ENCODE assay signal across 1 cellular context in the genomic region with DNA sequence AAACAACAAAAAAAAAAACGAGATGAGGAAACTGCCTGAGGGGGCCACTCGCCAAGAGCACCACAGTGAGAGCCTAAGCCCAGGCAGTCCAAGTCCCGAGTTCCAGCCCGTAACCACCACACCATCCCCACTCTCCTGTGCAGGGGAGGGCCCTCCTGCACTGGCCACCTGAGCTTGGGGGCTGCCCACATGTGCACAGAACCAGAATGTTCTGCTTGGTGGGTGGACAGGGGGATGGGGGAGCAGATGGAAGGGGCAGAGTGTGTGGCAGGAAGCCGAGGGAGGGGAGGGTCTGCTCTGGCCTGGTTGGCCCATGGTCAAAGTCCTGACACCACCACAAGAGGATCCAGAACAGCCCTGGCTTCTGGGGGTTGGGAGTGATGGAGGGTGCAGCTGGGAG.
TF ChIP-seq lines count a peak whose summit lies in the region.

No MANE protein-coding gene starts in this region.

TF ChIP-seq in K562, 482 proteins besides CTCF, POLR2A, EP300 and RAD21:
- TF ChIP-seq FOS (IDR thresholded peaks at IDR 0.05; ENCODE audit: extremely low read depth, insufficient read length), result no peak
- no peak for TF ChIP-seq MNT (conservative IDR thresholded peaks at IDR 0.05)
- TF ChIP-seq E2F1 (CRISPR knock-in tag; IDR thresholded peaks at IDR 0.05), result no peak
- TF ChIP-seq PHTF2 (CRISPR knock-in tag; IDR thresholded peaks at IDR 0.05), result no peak
- no peak for TF ChIP-seq FOXA1 (IDR thresholded peaks at IDR 0.05; ENCODE audit: borderline replicate concordance)
- TF ChIP-seq PHB2 (IDR thresholded peaks at IDR 0.05; ENCODE audit: low read depth), result no peak
- TF ChIP-seq PTRF (tag; IDR thresholded peaks at IDR 0.05), result no peak
- no peak for TF ChIP-seq IFI16 (CRISPR knock-in tag; IDR thresholded peaks at IDR 0.05)
- no peak for TF ChIP-seq MCM3 (IDR thresholded peaks at IDR 0.05)
- no peak for TF ChIP-seq NFXL1 (CRISPR knock-in tag; IDR thresholded peaks at IDR 0.05)
- no peak for TF ChIP-seq ZNF785 (CRISPR knock-in tag; IDR thresholded peaks at IDR 0.05)
- no peak for TF ChIP-seq NFIX (CRISPR knock-in tag; IDR thresholded peaks at IDR 0.05; ENCODE audit: low read depth)
- TF ChIP-seq, protein P1, sequence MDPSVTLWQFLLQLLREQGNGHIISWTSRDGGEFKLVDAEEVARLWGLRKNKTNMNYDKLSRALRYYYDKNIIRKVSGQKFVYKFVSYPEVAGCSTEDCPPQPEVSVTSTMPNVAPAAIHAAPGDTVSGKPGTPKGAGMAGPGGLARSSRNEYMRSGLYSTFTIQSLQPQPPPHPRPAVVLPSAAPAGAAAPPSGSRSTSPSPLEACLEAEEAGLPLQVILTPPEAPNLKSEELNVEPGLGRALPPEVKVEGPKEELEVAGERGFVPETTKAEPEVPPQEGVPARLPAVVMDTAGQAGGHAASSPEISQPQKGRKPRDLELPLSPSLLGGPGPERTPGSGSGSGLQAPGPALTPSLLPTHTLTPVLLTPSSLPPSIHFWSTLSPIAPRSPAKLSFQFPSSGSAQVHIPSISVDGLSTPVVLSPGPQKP (CRISPR knock-in tag; IDR thresholded peaks at IDR 0.05), result no peak
- TF ChIP-seq CCAR2 (IDR thresholded peaks at IDR 0.05; ENCODE audit: low read depth, low read length), result no peak
- TF ChIP-seq POLR2G (IDR thresholded peaks at IDR 0.05; ENCODE audit: low read depth, low read length), result no peak
- no peak for TF ChIP-seq ZBTB2 (IDR thresholded peaks at IDR 0.05)
- no peak for TF ChIP-seq NCOA1 (IDR thresholded peaks at IDR 0.05; ENCODE audit: low read depth)
TF ChIP-seq in K562: peak in this region for 0.
